In genomic region chr1:21340230-21340564, GRCh38 we compare ENCODE assay signal across 10 cellular contexts. TPM values are rescaled to one million over a fixed set of nuclear protein-coding genes. Genes with fewer than 3 reads are reported as not detected.
DNase-seq lines count a peak whose midpoint lies in the region; ATAC-seq, FAIRE-seq and TF ChIP-seq lines count a peak whose summit lies in the region.
"Had no signal": no experiment of that assay in that cellular context is flagged by ENCODE, and none has a peak within 500 bp of the region (broad histone marks: within the 10 kb centered on the region; RNA-seq: fewer than 3 reads in every experiment).

No MANE protein-coding gene starts in this region.

- FAIRE-seq in K562 (lab: Jason Lieb, UNC): no peak

- ATAC-seq in K562 (no peak), GM18909 (IDR thresholded peaks at IDR 0.05; ENCODE audit: poor library complexity, unreplicated experiment) (no peak), HG02970 (IDR thresholded peaks at IDR 0.05; ENCODE audit: low FRiP score, unreplicated experiment) (no peak)

- no peaks in the 10 kb centered on the region for H3K9me1 ChIP-seq in K562 (ENCODE audit: control insufficient read depth, insufficient read depth, low read length)

- H3K4me1 ChIP-seq in K562 (replicated peaks in 1 of 2; ENCODE audit: control insufficient read depth in 2 of 2, insufficient read depth in 2 of 2, low read length in 2 of 2) (peaks cover 25 to 36% of the 10 kb centered on the region in 2 experiments), neutrophil (ENCODE audit: control insufficient read depth in 1 of 2, insufficient read depth in 1 of 2, low read depth in 1 of 2, low read length in 1 of 2) (peaks cover 96% of the 10 kb centered on the region in 2 experiments)

- no peaks in the 10 kb centered on the region for H3K9me3 Mint-ChIP-seq in activated T-helper 1 cell treated with anti-CD3 and anti-CD28 coated beads, Interleukin-12 subunit alpha, Interleukin-12 subunit beta, Interleukin-2, Interleukin-4 antibody, amounts not matched to agents 30 ng/mL and 10 ng/mL and 1 ng/mL, durations not matched to agents 14 hours and 24 hours and 36 hours

- POLR2A ChIA-PET in K562 (lab: Yijun Ruan, JAX): interaction anchor here (0.6 kb wide), 1 partner anchor 1095 kb away, joined by 3 read pairs; no protein-coding TSS in a partner anchor

- no TSS peak for BruUV-seq in K562 (replicated peaks; lab: Mats Ljungman, UMichigan)

- H3K4me3 ChIP-seq in K562 (no peak overlapping the region), neutrophil (ENCODE audit: low read depth in 1 of 2, low read length in 1 of 2) (peak overlapping the region in 1 of 2 experiments; percentile 14)
- H3K4me3 ChIP-seq: lung had no signal

- H3K27ac ChIP-seq in C4-2B: peak overlapping the region; percentile 72; the same call in 1 of the 2 replicates
- no peak overlapping the region for H3K27ac ChIP-seq in K562 (ENCODE audit: extremely low read depth, low read depth, low read length)
- H3K27ac ChIP-seq in neutrophil: peak overlapping the region; percentile 97

- H3K36me3 ChIP-seq in K562 (ENCODE audit: control insufficient read depth, insufficient read depth, low read length) (no peaks in the 10 kb centered on the region), neutrophil (peaks cover 8% of the 10 kb centered on the region)

- H3K9me3 ChIP-seq in K562 (replicated peaks; ENCODE audit: control insufficient read depth, insufficient read depth, low read depth, low read length): no peaks in the 10 kb centered on the region
- H3K9me3 ChIP-seq in neutrophil: no peaks in the 10 kb centered on the region

- no peak overlapping the region for H3K4me3 Mint-ChIP-seq in activated T-helper 1 cell treated with anti-CD3 and anti-CD28 coated beads, Interleukin-12 subunit alpha, Interleukin-12 subunit beta, Interleukin-2, Interleukin-4 antibody, amounts not matched to agents 30 ng/mL and 10 ng/mL and 1 ng/mL, durations not matched to agents 14 hours and 24 hours and 36 hours

- peaks cover 7% of the 10 kb centered on the region for H3K79me2 ChIP-seq in K562 (ENCODE audit: control insufficient read depth, insufficient read depth, low read length)

- peak; percentile 46 for DNase-seq in HT-29 (ENCODE audit: low spot score)
- no peak for DNase-seq in K562 (ENCODE audit: extremely low read depth in 1 of 4, low spot score in 3 of 4)
- no peak for DNase-seq in activated T-helper 1 cell treated with anti-CD3 and anti-CD28 coated beads, Interleukin-12 subunit alpha, Interleukin-12 subunit beta, Interleukin-2, Interleukin-4 antibody, amounts not matched to agents 30 ng/mL and 10 ng/mL and 1 ng/mL, durations not matched to agents 14 hours and 24 hours and 36 hours (ENCODE audit: low spot score)
- DNase-seq in HCEC 1CT: no peak
- DNase-seq: activated CD4-positive, alpha-beta T cell treated with anti-CD3 and anti-CD28 coated beads, Interleukin-2, amount 50 U/mL, for 1 hour had no signal

- H3K27me3 ChIP-seq in K562 (ENCODE audit: control insufficient read depth in 2 of 2, insufficient read depth in 2 of 2, low read length in 2 of 2) (no peaks in the 10 kb centered on the region), neutrophil (peaks cover 9% of the 10 kb centered on the region)

- in situ Hi-C loops in K562 (cut with MboI): no loop called here

- no peak for TF ChIP-seq EP300 in K562 (IDR thresholded peaks at IDR 0.05; ENCODE audit: low read length)

- H3K9ac ChIP-seq in K562 (ENCODE audit: insufficient read depth in 1 of 2, low read depth in 2 of 2, low read length in 2 of 2): peak overlapping the region in 1 of 2 experiments; percentile 36; a peak in 1 of 4 replicates

- no peak overlapping the region for H3K27ac Mint-ChIP-seq in activated T-helper 1 cell treated with anti-CD3 and anti-CD28 coated beads, Interleukin-12 subunit alpha, Interleukin-12 subunit beta, Interleukin-2, Interleukin-4 antibody, amounts not matched to agents 30 ng/mL and 10 ng/mL and 1 ng/mL, durations not matched to agents 14 hours and 24 hours and 36 hours

- WGBS in K562 (ENCODE audit: insufficient coverage, low coverage, missing lambda C conversion rate): 74% methylated on average over 5 of the region's 5 CpGs

- TF ChIP-seq POLR2A in K562 (conservative IDR thresholded peaks at IDR 0.05): no peak

- peaks cover 28% of the 10 kb centered on the region for H3K36me3 Mint-ChIP-seq in activated T-helper 1 cell treated with anti-CD3 and anti-CD28 coated beads, Interleukin-12 subunit alpha, Interleukin-12 subunit beta, Interleukin-2, Interleukin-4 antibody, amounts not matched to agents 30 ng/mL and 10 ng/mL and 1 ng/mL, durations not matched to agents 14 hours and 24 hours and 36 hours (ENCODE audit: low read depth)

- no peak for TF ChIP-seq RAD21 in K562 (CRISPR knock-in tag; conservative IDR thresholded peaks at IDR 0.05 in 1 of 2, IDR thresholded peaks at IDR 0.05 in 1 of 2)

- peaks cover 79% of the 10 kb centered on the region for H3K4me1 Mint-ChIP-seq in activated T-helper 1 cell treated with anti-CD3 and anti-CD28 coated beads, Interleukin-12 subunit alpha, Interleukin-12 subunit beta, Interleukin-2, Interleukin-4 antibody, amounts not matched to agents 30 ng/mL and 10 ng/mL and 1 ng/mL, durations not matched to agents 14 hours and 24 hours and 36 hours (ENCODE audit: low read depth)

- H3K4me2 ChIP-seq in K562 (ENCODE audit: insufficient read depth, low read length): no peak overlapping the region

- H2AFZ ChIP-seq in K562 (ENCODE audit: low read depth, low read length): no peak overlapping the region

- CTCF ChIA-PET in K562 (lab: Yijun Ruan, JAX; ENCODE audit: low intra/inter-chr PET ratio): no interaction called here

- intact Hi-C loops in K562 (cut with micrococcal nuclease): no loop called here
- intact Hi-C loops in activated T-helper 1 cell treated with anti-CD3 and anti-CD28 coated beads, Interleukin-12 subunit alpha, Interleukin-12 subunit beta, Interleukin-2, Interleukin-4 antibody, amounts not matched to agents 30 ng/mL and 10 ng/mL and 1 ng/mL, durations not matched to agents 14 hours and 24 hours and 36 hours (cut with micrococcal nuclease): loop anchor here (5.0 kb wide), 1 partner anchor 2002 kb away; the partner anchor contains the start of gene HNRNPR

- no peaks in the 10 kb centered on the region for H3K27me3 Mint-ChIP-seq in activated T-helper 1 cell treated with anti-CD3 and anti-CD28 coated beads, Interleukin-12 subunit alpha, Interleukin-12 subunit beta, Interleukin-2, Interleukin-4 antibody, amounts not matched to agents 30 ng/mL and 10 ng/mL and 1 ng/mL, durations not matched to agents 14 hours and 24 hours and 36 hours (ENCODE audit: insufficient read depth)

- no peak for TF ChIP-seq CTCF in C4-2B (conservative IDR thresholded peaks at IDR 0.05)
- TF ChIP-seq CTCF in K562 (IDR thresholded peaks at IDR 0.05 in 2 of 3, conservative IDR thresholded peaks at IDR 0.05 in 1 of 3; ENCODE audit: insufficient read depth in 2 of 3, low read depth in 1 of 3, low read length in 3 of 3): no peak
- no peak for TF ChIP-seq CTCF in neutrophil (IDR thresholded peaks at IDR 0.05)

- peaks cover 44% of the 10 kb centered on the region for H4K20me1 ChIP-seq in K562 (replicated peaks; ENCODE audit: control insufficient read depth, insufficient read depth, low read length)

TF ChIP-seq in K562, 482 proteins besides CTCF, POLR2A, EP300 and RAD21 (continues in another document):
- TF ChIP-seq CBFA2T3 (IDR thresholded peaks at IDR 0.05) (no peak), FOXA3 (CRISPR knock-in tag; conservative IDR thresholded peaks at IDR 0.05 in 1 of 2, IDR thresholded peaks at IDR 0.05 in 1 of 2) (no peak), MXD1 (CRISPR knock-in tag; IDR thresholded peaks at IDR 0.05; ENCODE audit: borderline replicate concordance, poor library complexity, severe bottlenecking) (no peak), NFIC (IDR thresholded peaks at IDR 0.05) (0 out of 2 replicates have a peak, but pooled peaks have one; percentile 19), CXXC5 (CRISPR knock-in tag; IDR thresholded peaks at IDR 0.05) (no peak)

RNA-seq across cellular contexts. Expression of gene ECE1, which starts 49.9 kb away (rescaled TPM):
- total RNA-seq in HT-29 (2014; rRNA removed; shearing (Covaris generic)): 71.6 and 77.6 TPM in 2 replicates
- 46.9 and 72.4 TPM in 2 replicates for total RNA-seq in K562 (2011; cell fraction: chromatin; rRNA removed; ENCODE audit: low replicate concordance)
- 41.5 and 47.5 TPM in 2 replicates for total RNA-seq in K562 (2011; cell fraction: nucleolus; rRNA removed)
- total RNA-seq in K562 (2011; cell fraction: nucleoplasm; rRNA removed): 38.9 and 42.0 TPM in 2 replicates
- 18.8 and 21.3 TPM in 2 replicates for total RNA-seq in K562 (2014; rRNA removed)
- 11.0 and 14.5 TPM in 2 replicates for total RNA-seq in K562 (2014; rRNA removed; fragmentation: Illumina TruSeq; extraction: Trizol)
- total RNA-seq in K562 (2015; rRNA removed; fragmentation: Illumina TruSeq; extraction: Trizol): 5.3 and 6.9 TPM in 2 replicates
- total RNA-seq in K562 (2021): 31.6 and 34.8 TPM in 2 replicates
- polyA plus RNA-seq in K562 (2011; rRNA removed): 10.3 and 26.8 TPM in 2 replicates
- polyA plus RNA-seq in K562 (2011; cell fraction: cytosol; rRNA removed): 5.5 and 9.8 TPM in 2 replicates
- 12.7 and 17.7 TPM in 2 replicates for polyA plus RNA-seq in K562 (2011; cell fraction: nucleus; rRNA removed)
- polyA plus RNA-seq in K562 (2012): 20.2 and 46.9 TPM in 2 replicates
- polyA plus RNA-seq in K562 (2014; fragmentation: Illumina TruSeq; extraction: Trizol): 29.7 and 30.8 TPM in 2 replicates
- polyA plus RNA-seq in K562 (2014; fragmentation: Nextera tagmentation; extraction: Ambion mirVana): under 1 TPM; 0.56 to 0.61 TPM
- 10.1 and 12.1 TPM in 2 replicates for polyA plus RNA-seq in K562 (2014; rRNA removed)
- 9.1 and 14.0 TPM in 2 replicates for polyA minus RNA-seq in K562 (2011; rRNA and poly(A)+ RNA removed)
- polyA minus RNA-seq in K562 (2011; cell fraction: cytosol; rRNA and poly(A)+ RNA removed): 9.9 and 13.4 TPM in 2 replicates
- 9.1 and 11.0 TPM in 2 replicates for polyA minus RNA-seq in K562 (2011; cell fraction: nucleus; rRNA and poly(A)+ RNA removed)
- 139 and 140 TPM in 2 replicates for total RNA-seq in activated T-helper 1 cell treated with anti-CD3 and anti-CD28 coated beads, Interleukin-12 subunit alpha, Interleukin-12 subunit beta, Interleukin-2, Interleukin-4 antibody, amounts not matched to agents 30 ng/mL and 10 ng/mL and 1 ng/mL, durations not matched to agents 14 hours and 24 hours and 36 hours
